In the genomic region with DNA sequence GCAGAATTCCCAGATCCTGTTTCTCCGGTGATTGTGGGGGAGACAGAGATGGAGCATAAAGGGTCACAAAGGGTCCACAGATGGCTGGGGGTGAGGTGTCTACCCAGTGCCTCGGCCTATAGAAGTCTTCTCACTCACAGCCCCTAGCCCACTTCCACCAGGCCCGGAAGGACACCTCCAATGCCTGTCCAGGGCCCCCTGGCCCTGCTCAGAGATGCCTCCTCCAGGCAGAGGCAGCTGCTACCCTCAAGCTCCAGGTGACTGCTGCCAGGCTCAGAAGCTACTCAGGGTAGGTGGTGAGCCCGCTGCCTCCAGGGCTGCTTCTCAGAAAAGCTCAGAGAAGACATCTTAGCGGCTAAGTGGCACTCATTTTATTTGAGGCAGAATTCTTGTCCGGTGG, we compare ENCODE assay signal across 17 cellular contexts.
"Had no signal": no experiment of that assay in that cellular context is flagged by ENCODE, and none has a peak within 500 bp of the region (broad histone marks: within the 10 kb centered on the region; RNA-seq: fewer than 3 reads in every experiment).

No MANE protein-coding gene starts in this region.

- H3K9me3 Mint-ChIP-seq: nephron; T-helper 1 cell treated with Interleukin-12 subunit alpha and Interleukin-12 subunit beta and Interleukin-4 antibody, amounts not matched to agents 30 μg/mL and 1 μg/mL, for 36 hours had no signal

- H3K9me3 ChIP-seq: thyroid gland had no signal

- H3K27ac ChIP-seq: cardiac muscle cell, thyroid gland had no signal

- H3K27ac Mint-ChIP-seq: activated naive CD8-positive, alpha-beta T cell; nephron; T-helper 1 cell treated with Interleukin-12 subunit alpha and Interleukin-12 subunit beta and Interleukin-4 antibody, amounts not matched to agents 30 μg/mL and 1 μg/mL, for 36 hours had no signal

- H3K36me3 ChIP-seq: cardiac muscle cell, thyroid gland had no signal

- H3K4me1 ChIP-seq: thyroid gland had no signal

- H3K4me3 Mint-ChIP-seq: activated naive CD8-positive, alpha-beta T cell; nephron; T-helper 1 cell treated with Interleukin-12 subunit alpha and Interleukin-12 subunit beta and Interleukin-4 antibody, amounts not matched to agents 30 μg/mL and 1 μg/mL, for 36 hours had no signal

- H3K4me1 Mint-ChIP-seq: nephron had no signal

- H3K4me3 ChIP-seq: cardiac muscle cell, lung, thyroid gland had no signal

- DNase-seq: activated CD4-positive, CD25-positive, alpha-beta regulatory T cell treated with anti-CD3 and anti-CD28 coated beads, Interleukin-2, amount 50 U/mL, for 72 hours; activated gamma-delta T cell treated with Interleukin-2 at 50 U/mL for 16 hours; amniotic stem cell; effector memory CD4-positive, alpha-beta T cell; kidney; midbrain; occipital lobe; retina; stimulated activated CD8-positive, alpha-beta memory T cell treated with anti-CD3 and anti-CD28 coated beads, Interleukin-4, amount 100 ng/mL, for 48 hours; stimulated activated naive CD4-positive, alpha-beta T cell treated with Interleukin-2 at 50 U/mL for 16 hours; thyroid gland had no signal

- H3K27me3 Mint-ChIP-seq: activated naive CD8-positive, alpha-beta T cell had no signal

- H3K27me3 ChIP-seq: thyroid gland had no signal

- H3K36me3 Mint-ChIP-seq: activated naive CD8-positive, alpha-beta T cell had no signal

- ATAC-seq: left lobe of liver had no signal
